ENCODE assay signal across 8 cellular contexts in genomic region chr7:152076324-152076821, GRCh38. TPM values are rescaled to one million over a fixed set of nuclear protein-coding genes. Genes with fewer than 3 reads are reported as not detected.
DNase-seq lines count a peak whose midpoint lies in the region; TF ChIP-seq lines count a peak whose summit lies in the region.

No MANE protein-coding gene starts in this region.

- CTCF ChIA-PET in OCI-LY7 (lab: Charles Lee; ENCODE audit: unreplicated experiment), result no interaction called here

- no peaks in the 10 kb centered on the region for H3K9me2 ChIP-seq in OCI-LY7 (ENCODE audit: insufficient read depth, low read length)

- TF ChIP-seq CTCF in OCI-LY7 (conservative IDR thresholded peaks at IDR 0.05; ENCODE audit: low read length) (peak; percentile 76), fibroblast of mammary gland (conservative IDR thresholded peaks at IDR 0.05; ENCODE audit: control insufficient read depth, insufficient read depth, low read depth, low read length) (peak; percentile 52)

- no peak overlapping the region for H3K27ac ChIP-seq in OCI-LY7 (ENCODE audit: low read depth, low read length, poor library complexity, severe bottlenecking)

- intact Hi-C loops in OCI-LY7 (cut with micrococcal nuclease; ENCODE audit: unreplicated experiment), result no loop called here

- POLR2A ChIA-PET in OCI-LY7 (lab: Charles Lee), result interaction anchor here (0.6 to 0.8 kb wide), 2 partner anchors 14 to 416 kb away, joined by 3 to 8 read pairs; no protein-coding TSS in a partner anchor

- H3K36me3 ChIP-seq in OCI-LY7 (ENCODE audit: insufficient read depth, low read length), result no peaks in the 10 kb centered on the region

- H4K20me1 ChIP-seq in OCI-LY7 (ENCODE audit: insufficient read depth, low read length), result no peaks in the 10 kb centered on the region

- no peaks in the 10 kb centered on the region for H3K9me3 ChIP-seq in OCI-LY7 (ENCODE audit: low read length)

- H3K4me2 ChIP-seq in OCI-LY7 (ENCODE audit: low read length), result no peak overlapping the region

- no peaks in the 10 kb centered on the region for H3K4me1 ChIP-seq in OCI-LY7 (ENCODE audit: insufficient read depth, low read length, poor library complexity, severe bottlenecking)

- H3K4me3 ChIP-seq in OCI-LY7 (ENCODE audit: low read depth, low read length, poor library complexity, severe bottlenecking) (no peak overlapping the region), fibroblast of mammary gland (ENCODE audit: control insufficient read depth, low read depth, low read length) (no peak overlapping the region)

- no peak overlapping the region for H2AFZ ChIP-seq in OCI-LY7 (ENCODE audit: low read length)

- no TSS peak for BruUV-seq in OCI-LY7 (replicated peaks; lab: Mats Ljungman, UMichigan)

- no peaks in the 10 kb centered on the region for H3K79me2 ChIP-seq in OCI-LY7 (ENCODE audit: insufficient read depth, low read depth, low read length)

- DNase-seq in SHP77 (lab: John Stamatoyannopoulos, UW) (peak; percentile 22 to 40), SHP77 treated with DMSO at 0.1 percent for 48 hours (lab: John Stamatoyannopoulos, UW) (no peak), OCI-LY7 (ENCODE audit: low spot score) (peak; percentile 40), fibroblast of mammary gland (ENCODE audit: low read depth) (peak; percentile 31), renal cortical epithelial cell (ENCODE audit: low read depth) (peak; percentile 53), NCI-H2081 (lab: John Stamatoyannopoulos, UW) (no peak), NCI-H187 treated with DMSO at 0.1 percent for 48 hours (lab: John Stamatoyannopoulos, UW) (no peak)
- no peak for DNase-seq in activated effector memory CD4-positive, alpha-beta T cell treated with Interleukin-2 at 50 U/mL for 16 hours

RNA-seq across cellular contexts. Expression of gene GALNT11, which starts 50.9 kb away (rescaled TPM):
- not detected in 2 replicates for total RNA-seq in OCI-LY7 (2014; rRNA removed; shearing (Covaris generic))
- total RNA-seq in OCI-LY7 (2022), result not detected in 2 replicates
- 47.4 and 159 TPM in 2 replicates for total RNA-seq in renal cortical epithelial cell

Comparison
In these comparisons a context has a peak if more than half of its experiments do, and no peak if none do; other contexts are left out.
1. DNase-seq: peak in SHP77 (2 of 2), OCI-LY7 (single experiment), fibroblast of mammary gland (single experiment) and renal cortical epithelial cell (single experiment); none in SHP77 treated with DMSO at 0.1 percent for 48 hours (single experiment), activated effector memory CD4-positive, alpha-beta T cell treated with Interleukin-2 at 50 U/mL for 16 hours (single experiment), NCI-H2081 (0 of 2) and NCI-H187 treated with DMSO at 0.1 percent for 48 hours (single experiment).
2. RNA of gene GALNT11, which starts 50.9 kb away (total RNA-seq): 47.4 to 159 TPM in renal cortical epithelial cell; not detected in OCI-LY7; every median in the first group is over 10 times any median in the second.